ENCODE assay signal across 32 cellular contexts in the genomic region with DNA sequence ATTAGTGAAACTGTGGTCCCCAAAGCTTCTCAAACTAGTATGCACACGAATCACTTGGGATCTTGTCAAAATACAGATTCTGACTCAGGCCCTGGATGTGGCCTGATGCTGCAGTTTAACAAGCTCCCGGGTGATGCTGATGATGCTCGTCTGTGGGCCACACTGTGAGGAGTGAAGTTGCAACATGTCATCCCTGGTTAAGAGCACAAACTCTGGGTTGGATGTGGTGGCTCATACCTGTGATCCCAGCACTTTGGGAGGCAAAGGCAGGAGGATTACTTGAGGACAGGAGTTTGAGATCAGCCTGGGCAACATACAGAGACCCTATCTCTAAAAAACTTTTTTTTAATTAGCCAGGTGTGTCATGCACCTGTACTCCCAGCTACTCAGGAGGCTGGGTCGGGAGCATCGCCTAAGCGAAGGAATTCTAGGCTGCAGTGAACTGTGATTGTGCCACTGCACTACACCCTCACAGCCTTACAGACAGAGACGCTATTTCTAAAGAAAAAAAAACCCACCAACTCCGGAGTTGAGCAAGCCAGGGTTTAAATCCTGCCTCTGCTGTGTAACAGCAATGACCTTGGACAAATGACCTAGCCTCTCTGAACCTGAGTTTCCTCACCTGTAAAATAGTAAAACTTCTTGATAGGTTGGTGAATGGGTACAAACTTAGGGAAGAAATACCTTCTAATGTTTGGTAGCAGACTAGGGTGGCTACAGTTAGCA. TPM values are rescaled to one million over a fixed set of nuclear protein-coding genes. Genes with fewer than 3 reads are reported as not detected.
"Had no signal": no experiment of that assay in that cellular context is flagged by ENCODE, and none has a peak within 500 bp of the region (broad histone marks: within the 10 kb centered on the region; RNA-seq: fewer than 3 reads in every experiment).

No MANE protein-coding gene starts in this region.

- H3K27me3 ChIP-seq: ascending aorta, breast epithelium, cardiac muscle cell, esophagus squamous epithelium had no signal

- H3K4me1 ChIP-seq: ascending aorta, breast epithelium had no signal

- DNase-seq: activated CD4-positive, alpha-beta memory T cell treated with anti-CD3 and anti-CD28 coated beads, Interleukin-2, amount 10 ng/mL, durations not matched to agents 7 days and 5 days; activated CD4-positive, alpha-beta T cell treated with anti-CD3 and anti-CD28 coated beads for 1 hour; activated CD4-positive, alpha-beta T cell treated with anti-CD3 and anti-CD28 coated beads for 4 hours; activated CD4-positive, alpha-beta T cell treated with anti-CD3 and anti-CD28 coated beads, Interleukin-2, amount 10 ng/mL, durations not matched to agents 7 days and 5 days; activated CD4-positive, alpha-beta T cell treated with anti-CD3 and anti-CD28 coated beads, Interleukin-2, amount 50 U/mL, for 4 hours; activated CD8-positive, alpha-beta memory T cell treated with anti-CD3 and anti-CD28 coated beads, Interleukin-2, amount 50 U/mL, for 48 hours; activated gamma-delta T cell; activated naive CD4-positive, alpha-beta T cell; activated naive CD4-positive, alpha-beta T cell treated with anti-CD3 and anti-CD28 coated beads, Interleukin-2, amount 10 ng/mL, durations not matched to agents 7 days and 5 days; activated naive CD8-positive, alpha-beta T cell treated with anti-CD3 and anti-CD28 coated beads, Interleukin-2, amount 10 ng/mL, durations not matched to agents 7 days and 5 days; activated T-cell treated with anti-CD3 and anti-CD28 coated beads for 4 hours; activated T-cell treated with anti-CD3 and anti-CD28 coated beads, Interleukin-2, amount 50 U/mL, for 24 hours; activated T-cell treated with anti-CD3 and anti-CD28 coated beads, Interleukin-2, amount 50 U/mL, for 72 hours; central memory CD4-positive, alpha-beta T cell; cerebellar nuclear complex; cortex of kidney; dermis blood vessel endothelial cell; effector CD4-positive, alpha-beta T cell; effector memory CD8-positive, alpha-beta T cell; esophagus squamous epithelium; head of caudate nucleus; T-helper 2 cell had no signal

- FAIRE-seq: endothelial cell of umbilical vein, frontal cortex had no signal

- H3K27ac ChIP-seq: ascending aorta, breast epithelium, cardiac muscle cell, epithelial cell of prostate, esophagus squamous epithelium, VCaP had no signal

- ATAC-seq: activated naive CD4-positive, alpha-beta T cell treated with anti-CD3 and anti-CD28 coated beads, Interleukin-2, amount 50 U/mL, for 72 hours; activated T-cell treated with anti-CD3 and anti-CD28 coated beads, Interleukin-2, amount 50 U/mL, for 72 hours; effector memory CD8-positive, alpha-beta T cell; WTC11 had no signal

- H3K9me3 ChIP-seq: ascending aorta, breast epithelium, esophagus squamous epithelium had no signal

- H3K4me3 ChIP-seq: ascending aorta, breast epithelium, cardiac muscle cell, esophagus squamous epithelium had no signal

RNA-seq across cellular contexts. Expression of gene TMEM114, which starts 59.7 kb away (rescaled TPM):
- total RNA-seq: activated CD4-positive, alpha-beta memory T cell treated with anti-CD3 and anti-CD28 coated beads, Interleukin-2, amount 10 ng/mL, durations not matched to agents 7 days and 5 days; activated CD4-positive, alpha-beta T cell treated with anti-CD3 and anti-CD28 coated beads, Interleukin-2, amount 10 ng/mL, durations not matched to agents 7 days and 5 days; activated naive CD4-positive, alpha-beta T cell treated with anti-CD3 and anti-CD28 coated beads, Interleukin-2, amount 50 U/mL, for 72 hours; activated naive CD8-positive, alpha-beta T cell treated with anti-CD3 and anti-CD28 coated beads, Interleukin-2, amount 10 ng/mL, durations not matched to agents 7 days and 5 days; activated T-cell treated with anti-CD3 and anti-CD28 coated beads, Interleukin-2, amount 50 U/mL, for 72 hours; ascending aorta; breast epithelium; cardiac muscle cell; dermis blood vessel endothelial cell; endothelial cell of umbilical vein; esophagus squamous epithelium; frontal cortex; T-helper 1 cell treated with Interleukin-12 subunit alpha and Interleukin-12 subunit beta and Interleukin-4 antibody, amounts not matched to agents 30 ng/mL and 1 ng/mL, for 36 hours had no signal
- polyA plus RNA-seq: cardiac muscle cell, endothelial cell of umbilical vein had no signal
